8 cellular contexts compared by ENCODE assay signal in the genomic region with DNA sequence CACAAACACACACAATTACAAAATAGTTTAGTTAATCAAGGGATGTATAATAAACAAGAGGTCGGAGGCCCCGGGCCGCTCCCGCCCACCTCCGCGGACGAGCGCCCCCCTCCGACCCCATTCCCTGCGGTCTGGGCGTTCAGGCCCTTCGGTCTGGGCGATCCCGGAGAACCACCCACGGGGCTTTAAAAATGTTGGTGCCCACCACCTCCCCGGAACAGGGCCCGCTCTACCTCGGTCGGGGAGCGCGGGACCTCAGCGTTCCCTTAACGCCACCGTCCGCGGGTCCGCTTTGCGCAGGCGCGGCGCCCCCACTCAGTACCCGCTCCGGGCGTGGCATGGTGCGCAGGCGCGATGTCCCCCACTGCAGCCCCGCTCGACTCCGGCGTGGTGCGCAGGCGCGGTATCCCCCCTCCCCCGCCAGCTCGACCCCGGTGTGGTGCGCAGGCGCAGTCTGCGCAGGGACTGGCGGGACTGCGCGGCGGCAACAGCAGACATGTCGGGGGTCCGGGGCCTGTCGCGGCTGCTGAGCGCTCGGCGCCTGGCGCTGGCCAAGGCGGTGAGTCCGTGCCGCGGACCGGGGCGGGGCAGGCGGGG. TPM values are rescaled to one million over a fixed set of nuclear protein-coding genes. Genes with fewer than 3 reads are reported as not detected.
A peak's percentile ranks its signal among the peaks of the same experiment; 100 is the strongest.
DNase-seq lines count a peak whose midpoint lies in the region; ATAC-seq and TF ChIP-seq lines count a peak whose summit lies in the region.

A gene with protein sequence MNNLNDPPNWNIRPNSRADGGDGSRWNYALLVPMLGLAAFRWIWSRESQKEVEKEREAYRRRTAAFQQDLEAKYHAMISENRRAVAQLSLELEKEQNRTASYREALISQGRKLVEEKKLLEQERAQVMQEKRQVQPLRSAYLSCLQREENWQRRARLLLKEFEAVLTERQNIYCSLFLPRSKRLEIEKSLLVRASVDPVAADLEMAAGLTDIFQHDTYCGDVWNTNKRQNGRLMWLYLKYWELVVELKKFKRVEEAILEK (minus strand): TSS at position 294 of the 597 bp plus-strand sequence. CDS start 1,304 bp downstream, outside the sequence.
A gene (plus strand): TSS at position 461 of the 597 bp plus-strand sequence. CDS start 36 bp downstream, at position 497.

- H3K4me2 ChIP-seq in DND-41 (ENCODE audit: insufficient read depth, low read length) (peak within 1 kb of the TSS; percentile 73), KMS-11 (peak within 1 kb of the TSS; percentile 82), PC-9 (peak within 1 kb of the TSS; percentile 89)

- H3K27me3 ChIP-seq in DND-41 (ENCODE audit: insufficient read depth, low read length, poor library complexity) = no peaks in the 10 kb centered on the region
- H3K27me3 ChIP-seq in KMS-11 (ENCODE audit: insufficient read depth, low read depth) = no peaks in the 10 kb centered on the region
- H3K27me3 ChIP-seq in PC-9 (ENCODE audit: insufficient read depth, low read depth) = no peaks in the 10 kb centered on the region
- no peaks in the 10 kb centered on the region for H3K27me3 ChIP-seq in esophagus muscularis mucosa
- no peaks in the 10 kb centered on the region for H3K27me3 ChIP-seq in muscle layer of duodenum (ENCODE audit: low read depth, low read length)

- no peaks in the 10 kb centered on the region for H3K9me2 ChIP-seq in PC-9 (ENCODE audit: insufficient read depth)

- ATAC-seq in DND-41 (ENCODE audit: insufficient read depth, low read depth) (peak; percentile 87), GM21737 (IDR thresholded peaks at IDR 0.05; ENCODE audit: unreplicated experiment) (peak; percentile 72)
- peak; percentile 87 for ATAC-seq in activated T-cell treated with anti-CD3 and anti-CD28 coated beads, Interleukin-2, amount 50 U/mL, for 4 hours

- H3K4me3 Mint-ChIP-seq in activated T-cell treated with anti-CD3 and anti-CD28 coated beads, Interleukin-2, amount 50 U/mL, for 4 hours = peak within 1 kb of the TSS; percentile 92

- H3K27ac ChIP-seq in DND-41 (ENCODE audit: low read length) (peak within 1 kb of the TSS; percentile 85), KMS-11 (peak within 1 kb of the TSS; percentile 60), PC-9 (no peak within 1 kb of the TSS), esophagus muscularis mucosa (replicated peaks in 1 of 4) (peak within 1 kb of the TSS; percentile 90 to 94 (median 92)), muscle layer of duodenum (ENCODE audit: low read length) (peak within 1 kb of the TSS; percentile 51)

- TF ChIP-seq EP300 in esophagus muscularis mucosa (IDR thresholded peaks at IDR 0.05) = no peak

- DNase-seq in DND-41 (peak; percentile 97), PC-9 (peak; percentile 86 to 100), esophagus muscularis mucosa (ENCODE audit: extremely low spot score) (peak; percentile 98)
- peak; percentile 98 for DNase-seq in activated T-cell treated with anti-CD3 and anti-CD28 coated beads, Interleukin-2, amount 50 U/mL, for 4 hours
- DNase-seq in stimulated activated CD8-positive, alpha-beta memory T cell treated with anti-CD3 and anti-CD28 coated beads, Interleukin-7, amount 100 ng/mL, for 1 hour (ENCODE audit: low read depth in 2 of 2) = peak; percentile 96 to 99

- BruUV-seq in PC-9 (replicated peaks; lab: Mats Ljungman, UMichigan) = no TSS peak

- POLR2A ChIA-PET in PC-9 (lab: Charles Lee; ENCODE audit: unreplicated experiment) = interaction anchor here (0.6 to 2.4 kb wide), 4 partner anchors 53 to 1473 kb away, joined by 3 to 35 read pairs (median 14); a partner anchor contains a TSS

- H3K4me1 ChIP-seq in DND-41 (ENCODE audit: insufficient read depth, low read length) (peaks cover 38% of the 10 kb centered on the region), KMS-11 (ENCODE audit: low read depth, poor library complexity, severe bottlenecking) (peaks cover 21% of the 10 kb centered on the region), PC-9 (replicated peaks; ENCODE audit: insufficient read depth) (peaks cover 21% of the 10 kb centered on the region), esophagus muscularis mucosa (peaks cover 32 to 65% (median 59%) of the 10 kb centered on the region in 4 donors), muscle layer of duodenum (ENCODE audit: control insufficient read depth in 1 of 2, insufficient read depth in 2 of 2, low read length in 2 of 2) (peaks cover 0 to 27% of the 10 kb centered on the region in 2 donors)

- peaks cover 20% of the 10 kb centered on the region for H3K36me3 ChIP-seq in DND-41 (ENCODE audit: insufficient read depth, low read length)
- peaks cover 5% of the 10 kb centered on the region; the same call in 1 of the 2 replicates for H3K36me3 ChIP-seq in KMS-11 (ENCODE audit: insufficient read depth)
- 0 out of 2 replicates have a peak, but pooled peaks cover 7% of the 10 kb centered on the region for H3K36me3 ChIP-seq in PC-9 (ENCODE audit: low read depth)
- H3K36me3 ChIP-seq in esophagus muscularis mucosa = peaks cover 0 to 22% (median 4%) of the 10 kb centered on the region in 4 donors
- peaks cover 0 to 8% of the 10 kb centered on the region in 2 donors for H3K36me3 ChIP-seq in muscle layer of duodenum (ENCODE audit: control insufficient read depth in 1 of 2, insufficient read depth in 2 of 2, low read length in 2 of 2)

- TF ChIP-seq POLR2A in esophagus muscularis mucosa (IDR thresholded peaks at IDR 0.05; ENCODE audit: low read depth) = peak; percentile 81

- intact Hi-C loops in PC-9 (cut with micrococcal nuclease; ENCODE audit: unreplicated experiment) = loop anchor here (1.0 to 2.0 kb wide), 3 partner anchors 29 to 393 kb away; a partner anchor contains a TSS
- intact Hi-C loops in esophagus muscularis mucosa (cut with DNase I) = no loop called here

- TF ChIP-seq CTCF in DND-41 (IDR thresholded peaks at IDR 0.05; ENCODE audit: borderline replicate concordance, extremely low read depth, low read length, poor library complexity, severe bottlenecking) (peak; percentile 66), KMS-11 (conservative IDR thresholded peaks at IDR 0.05; ENCODE audit: low read depth, low read length) (no peak), PC-9 (conservative IDR thresholded peaks at IDR 0.05) (peak; percentile 67), esophagus muscularis mucosa (IDR thresholded peaks at IDR 0.05) (peak; percentile 24 to 47 (median 35))

- CTCF ChIA-PET in PC-9 (lab: Charles Lee) = interaction anchor here (0.6 to 1.3 kb wide), 3 partner anchors 21 to 51 kb away, joined by 3 to 6 read pairs (median 3); no protein-coding TSS in a partner anchor

- peak within 1 kb of the TSS; percentile 88 to 93 for H3K4me3 ChIP-seq in DND-41 (ENCODE audit: low read depth in 1 of 2, low read length in 2 of 2)
- H3K4me3 ChIP-seq in KMS-11 (IDR thresholded peaks at IDR 0.05; ENCODE audit: insufficient read depth, low read depth, low read length) = no peak within 1 kb of the TSS
- H3K4me3 ChIP-seq in PC-9 = peak within 1 kb of the TSS; percentile 79
- peak within 1 kb of the TSS; percentile 93 to 99 (median 96) for H3K4me3 ChIP-seq in esophagus muscularis mucosa
- H3K4me3 ChIP-seq in muscle layer of duodenum (ENCODE audit: low read depth in 1 of 2, low read length in 2 of 2) = peak within 1 kb of the TSS; percentile 81 to 96

- H3K36me3 Mint-ChIP-seq in activated T-cell treated with anti-CD3 and anti-CD28 coated beads, Interleukin-2, amount 50 U/mL, for 4 hours (ENCODE audit: insufficient read depth) = peaks cover 14% of the 10 kb centered on the region

- no peaks in the 10 kb centered on the region for H3K9me3 ChIP-seq in DND-41 (ENCODE audit: insufficient read depth, low read length, severe bottlenecking)
- no peaks in the 10 kb centered on the region for H3K9me3 ChIP-seq in PC-9 (ENCODE audit: insufficient read depth, low read depth)
- H3K9me3 ChIP-seq in esophagus muscularis mucosa = no peaks in the 10 kb centered on the region
- no peaks in the 10 kb centered on the region for H3K9me3 ChIP-seq in muscle layer of duodenum (ENCODE audit: control insufficient read depth in 1 of 2, low read length in 2 of 2)

- H3K9ac ChIP-seq in DND-41 (ENCODE audit: low read depth, low read length) (peak within 1 kb of the TSS; percentile 94), KMS-11 (peak within 1 kb of the TSS; percentile 85)

- peaks cover 33% of the 10 kb centered on the region for H4K20me1 ChIP-seq in DND-41 (ENCODE audit: insufficient read depth, low read length)
- no peaks in the 10 kb centered on the region for H4K20me1 ChIP-seq in KMS-11 (ENCODE audit: insufficient read depth)
- peaks cover 47% of the 10 kb centered on the region for H4K20me1 ChIP-seq in PC-9 (ENCODE audit: insufficient read depth)

- 1% methylated on average over 34 of the region's 69 CpGs for WGBS in esophagus muscularis mucosa

- no peaks in the 10 kb centered on the region for H3K27me3 Mint-ChIP-seq in activated T-cell treated with anti-CD3 and anti-CD28 coated beads, Interleukin-2, amount 50 U/mL, for 4 hours (ENCODE audit: low read depth)

- H3K79me2 ChIP-seq in DND-41 (ENCODE audit: insufficient read depth, low read length) (peaks cover 85% of the 10 kb centered on the region), KMS-11 (ENCODE audit: insufficient read depth, low read depth) (peaks cover 87% of the 10 kb centered on the region), PC-9 (ENCODE audit: low read depth) (peaks cover 75% of the 10 kb centered on the region)

- H3F3A ChIP-seq in PC-9 (ENCODE audit: insufficient read depth, low read depth) = no peaks in the 10 kb centered on the region

- H3K4me1 Mint-ChIP-seq in activated T-cell treated with anti-CD3 and anti-CD28 coated beads, Interleukin-2, amount 50 U/mL, for 4 hours (ENCODE audit: low read depth) = peaks cover 58% of the 10 kb centered on the region

- no peaks in the 10 kb centered on the region for H3K9me3 Mint-ChIP-seq in activated T-cell treated with anti-CD3 and anti-CD28 coated beads, Interleukin-2, amount 50 U/mL, for 4 hours

- H2AFZ ChIP-seq in DND-41 (ENCODE audit: low read depth, low read length) (peak within 1 kb of the TSS; percentile 89), KMS-11 (ENCODE audit: low read depth) (peak within 1 kb of the TSS; percentile 55), PC-9 (peak within 1 kb of the TSS; percentile 98)

RNA-seq across cellular contexts. Expression of the first gene that starts in this region (rescaled TPM):
- total RNA-seq in PC-9 (2021) (24.1 and 31.1 TPM in 2 replicates), esophagus muscularis mucosa (10 to 100 TPM in 2 of 4 donors, 1 to 10 TPM in 2; 5.8 to 11.9 (median 8.6) TPM)
- total RNA-seq in activated T-cell treated with anti-CD3 and anti-CD28 coated beads, Interleukin-2, amount 50 U/mL, for 4 hours = 1 to 10 TPM; 4.7 to 7.8 (median 5.7) TPM

RNA-seq across cellular contexts. Expression of the second gene that starts in this region (rescaled TPM):
- 347 and 443 TPM in 2 replicates for total RNA-seq in PC-9 (2021)
- total RNA-seq in activated T-cell treated with anti-CD3 and anti-CD28 coated beads, Interleukin-2, amount 50 U/mL, for 4 hours = 100 to 1,000 TPM in 2 of 3 donors, 10 to 100 TPM in 1; 73.1 to 120 (median 104) TPM
- total RNA-seq in esophagus muscularis mucosa = 100 to 1,000 TPM in 3 of 4 donors, 10 to 100 TPM in 1; 86.0 to 150 (median 115) TPM
